Comparison of ENCODE assay signal across 11 cellular contexts in genomic region chr9:86707932-86708510, GRCh38.
DNase-seq lines count a peak whose midpoint lies in the region; ATAC-seq and TF ChIP-seq lines count a peak whose summit lies in the region.
"Had no signal": no experiment of that assay in that cellular context is flagged by ENCODE, and none has a peak within 500 bp of the region (broad histone marks: within the 10 kb centered on the region; RNA-seq: fewer than 3 reads in every experiment).

No MANE protein-coding gene starts in this region.

- 64 to 71% (median 68%) methylated on average over 4 of the region's 4 CpGs for WGBS in heart left ventricle, 4 donors

- H3K4me3 Mint-ChIP-seq in neural crest cell = no peak overlapping the region
- H3K4me3 Mint-ChIP-seq: CD4-positive, CD25-positive, alpha-beta regulatory T cell had no signal

- intact Hi-C loops in heart left ventricle (cut with DNase I) = no loop called here

- no peak overlapping the region for H3K4me3 ChIP-seq in heart left ventricle
- H3K4me3 ChIP-seq: BLaER1 treated with 17β-estradiol and CSF1 and Interleukin-3, amounts not matched to agents 10 nM and 100 nM; GM23248 had no signal

- no peaks in the 10 kb centered on the region for H3K36me3 Mint-ChIP-seq in neural crest cell (ENCODE audit: low read depth)
- H3K36me3 Mint-ChIP-seq: CD4-positive, CD25-positive, alpha-beta regulatory T cell had no signal

- H3K4me1 ChIP-seq in heart left ventricle = peaks cover 0 to 5% (median 2%) of the 10 kb centered on the region in 12 donors

- no peak for TF ChIP-seq CTCF in neural crest cell (conservative IDR thresholded peaks at IDR 0.05)
- no peak for TF ChIP-seq CTCF in heart left ventricle (IDR thresholded peaks at IDR 0.05)

- H3K9me3 Mint-ChIP-seq in neural crest cell = no peaks in the 10 kb centered on the region

- no peaks in the 10 kb centered on the region for H3K4me1 Mint-ChIP-seq in neural crest cell
- H3K4me1 Mint-ChIP-seq: CD4-positive, CD25-positive, alpha-beta regulatory T cell had no signal

- TF ChIP-seq POLR2A in heart left ventricle (IDR thresholded peaks at IDR 0.05) = no peak

- H3K9me3 ChIP-seq in heart left ventricle = no peaks in the 10 kb centered on the region
- H3K9me3 ChIP-seq: BLaER1 treated with 17β-estradiol and CSF1 and Interleukin-3, amounts not matched to agents 10 nM and 100 nM had no signal

- peak overlapping the region; percentile 0 for H3K27ac Mint-ChIP-seq in neural crest cell (ENCODE audit: unreplicated experiment)
- H3K27ac Mint-ChIP-seq: CD4-positive, CD25-positive, alpha-beta regulatory T cell had no signal

- no peaks in the 10 kb centered on the region for H3K27me3 ChIP-seq in heart left ventricle
- H3K27me3 ChIP-seq: BLaER1 treated with 17β-estradiol and CSF1 and Interleukin-3, amounts not matched to agents 10 nM and 100 nM had no signal

- H3K27ac ChIP-seq in heart left ventricle = no peak overlapping the region
- H3K27ac ChIP-seq: BLaER1 treated with 17β-estradiol and CSF1 and Interleukin-3, amounts not matched to agents 10 nM and 100 nM; GM23248 had no signal

- H3K27me3 Mint-ChIP-seq in neural crest cell (ENCODE audit: low read depth) = no peaks in the 10 kb centered on the region
- H3K27me3 Mint-ChIP-seq: CD4-positive, CD25-positive, alpha-beta regulatory T cell had no signal

- DNase-seq in amniotic epithelial cell (ENCODE audit: low read depth) (peak; percentile 70), globus pallidus (ENCODE audit: low spot score) (peak; percentile 14), neural crest cell (ENCODE audit: low read depth, low spot score) (no peak), HCEC 1CT (no peak), DMS153 (lab: John Stamatoyannopoulos, UW) (no peak), heart left ventricle (no peak)
- DNase-seq: ACHN; CD4-positive, CD25-positive, alpha-beta regulatory T cell; GM23248 had no signal

- ATAC-seq in HG03280 (IDR thresholded peaks at IDR 0.05; ENCODE audit: unreplicated experiment) = no peak
- ATAC-seq in heart left ventricle = no peak

- no peaks in the 10 kb centered on the region for H3K36me3 ChIP-seq in heart left ventricle
- H3K36me3 ChIP-seq: BLaER1 treated with 17β-estradiol and CSF1 and Interleukin-3, amounts not matched to agents 10 nM and 100 nM had no signal

Comparison
In these comparisons a context has a peak if more than half of its experiments do, and no peak if none do; other contexts are left out.
1. DNase-seq: peak in amniotic epithelial cell (single experiment) and globus pallidus (single experiment); none in neural crest cell (single experiment), HCEC 1CT (single experiment), DMS153 (single experiment) and heart left ventricle (0 of 5).